In the genomic region with DNA sequence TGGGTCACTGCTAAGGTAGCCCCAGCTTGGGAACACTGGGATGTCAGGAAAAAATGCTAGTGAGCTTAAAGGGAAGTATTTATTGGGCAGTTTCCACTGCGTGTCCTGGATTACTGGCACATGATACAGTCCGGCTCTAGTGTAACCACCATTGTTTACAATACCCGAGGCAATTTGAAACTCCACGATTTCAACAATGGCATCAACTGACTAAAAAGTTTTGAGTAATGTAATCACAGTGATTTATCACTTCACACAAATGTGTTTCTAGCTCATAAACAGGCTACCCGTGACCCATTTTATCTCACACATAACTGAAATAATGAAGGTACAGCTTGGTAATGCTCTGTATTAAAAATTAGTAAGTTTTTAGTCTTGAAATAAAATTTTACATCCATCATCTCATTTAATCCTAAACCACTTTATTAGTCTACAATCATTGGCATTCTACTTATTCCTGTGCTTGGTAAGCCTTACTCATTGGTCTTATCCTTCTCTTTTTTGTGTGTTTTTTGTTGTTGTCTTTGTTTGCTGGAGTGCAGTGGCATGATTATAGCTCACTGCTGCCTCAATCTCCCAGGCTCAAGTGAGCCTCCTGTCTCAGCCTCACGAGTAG, we compare ENCODE assay signal across 19 cellular contexts. TPM values are rescaled to one million over a fixed set of nuclear protein-coding genes. Genes with fewer than 3 reads are reported as not detected.
DNase-seq lines count a peak whose midpoint lies in the region; FAIRE-seq and TF ChIP-seq lines count a peak whose summit lies in the region.
"Had no signal": no experiment of that assay in that cellular context is flagged by ENCODE, and none has a peak within 500 bp of the region (broad histone marks: within the 10 kb centered on the region; RNA-seq: fewer than 3 reads in every experiment).

No MANE protein-coding gene starts in this region.

- H3K4me1 Mint-ChIP-seq in astrocyte (ENCODE audit: low read depth, unreplicated experiment), result peaks cover 26% of the 10 kb centered on the region

- in situ Hi-C loops in ACHN (cut with HindIII; ENCODE audit: low pct_ligation_motif_present, low pct_unique_long_range_greater_than_20kb, low sequenced_read_pairs), result no loop called here

- no peak for TF ChIP-seq CTCF in C4-2B (conservative IDR thresholded peaks at IDR 0.05)
- no peak for TF ChIP-seq CTCF in astrocyte (IDR thresholded peaks at IDR 0.05; ENCODE audit: insufficient read depth, low read depth, low read length)
- no peak for TF ChIP-seq CTCF in hepatocyte (IDR thresholded peaks at IDR 0.05; ENCODE audit: poor library complexity)

- H3K4me1 ChIP-seq in astrocyte (ENCODE audit: insufficient read depth, low read length) (no peaks in the 10 kb centered on the region), hepatocyte (ENCODE audit: insufficient read depth) (no peaks in the 10 kb centered on the region)

- no peak overlapping the region for H3K4me2 ChIP-seq in astrocyte (ENCODE audit: low read length)
- peak overlapping the region; percentile 47 for H3K4me2 ChIP-seq in hepatocyte

- H3K9me3 Mint-ChIP-seq in astrocyte (ENCODE audit: unreplicated experiment), result no peaks in the 10 kb centered on the region
- H3K9me3 Mint-ChIP-seq: stimulated activated naive CD8-positive, alpha-beta T cell treated with anti-CD3 and anti-CD28 coated beads, Interleukin-15, amount 100 ng/mL, for 72 hours; T-cell had no signal

- H3K36me3 Mint-ChIP-seq in astrocyte (ENCODE audit: low read depth, unreplicated experiment), result peaks cover 30% of the 10 kb centered on the region

- H2AFZ ChIP-seq in astrocyte (ENCODE audit: low read depth, low read length), result no peak overlapping the region
- no peak overlapping the region for H2AFZ ChIP-seq in hepatocyte
- H2AFZ ChIP-seq: GM23248 had no signal

- H3K4me3 ChIP-seq in astrocyte (ENCODE audit: insufficient read depth, low read depth, low read length) (no peak overlapping the region), hepatocyte (no peak overlapping the region)
- H3K4me3 ChIP-seq: GM23248 had no signal

- no peaks in the 10 kb centered on the region for H3K27me3 Mint-ChIP-seq in astrocyte (ENCODE audit: low read depth, unreplicated experiment)
- H3K27me3 Mint-ChIP-seq: activated naive CD8-positive, alpha-beta T cell; stimulated activated naive CD8-positive, alpha-beta T cell treated with anti-CD3 and anti-CD28 coated beads, Interleukin-15, amount 100 ng/mL, for 72 hours; T-cell had no signal

- H3K4me3 Mint-ChIP-seq in astrocyte (ENCODE audit: unreplicated experiment), result no peak overlapping the region
- H3K4me3 Mint-ChIP-seq: activated naive CD8-positive, alpha-beta T cell; stimulated activated naive CD8-positive, alpha-beta T cell treated with anti-CD3 and anti-CD28 coated beads, Interleukin-15, amount 100 ng/mL, for 72 hours; T-cell had no signal

- H3K9me2 ChIP-seq in hepatocyte (replicated peaks; ENCODE audit: insufficient read depth), result no peaks in the 10 kb centered on the region

- H3K36me3 ChIP-seq in astrocyte (ENCODE audit: insufficient read depth, low read length) (peaks cover 27% of the 10 kb centered on the region), hepatocyte (replicated peaks; ENCODE audit: insufficient read depth, low read depth) (no peaks in the 10 kb centered on the region)

- H3K9me3 ChIP-seq in astrocyte (ENCODE audit: insufficient read depth, low read depth, low read length), result no peaks in the 10 kb centered on the region
- no peaks in the 10 kb centered on the region for H3K9me3 ChIP-seq in hepatocyte (ENCODE audit: low read depth)

- H3K27ac ChIP-seq in C4-2B (peak overlapping the region; percentile 42; the same call in 1 of the 2 replicates), astrocyte (ENCODE audit: low read depth, low read length) (no peak overlapping the region), hepatocyte (peak overlapping the region; percentile 36)
- H3K27ac ChIP-seq: GM23248 had no signal

- FAIRE-seq in astrocyte (lab: Jason Lieb, UNC), result no peak
- FAIRE-seq: bronchial epithelial cell had no signal

- no peak overlapping the region for H3K27ac Mint-ChIP-seq in astrocyte (ENCODE audit: unreplicated experiment)
- H3K27ac Mint-ChIP-seq: activated naive CD8-positive, alpha-beta T cell; stimulated activated naive CD8-positive, alpha-beta T cell treated with anti-CD3 and anti-CD28 coated beads, Interleukin-15, amount 100 ng/mL, for 72 hours; T-cell had no signal

- WGBS in hepatocyte (ENCODE audit: low lambda C conversion rate, missing lambda C conversion rate), result 50% methylated on average over 6 of the region's 6 CpGs

- peaks cover 93% of the 10 kb centered on the region for H3K79me2 ChIP-seq in astrocyte (ENCODE audit: insufficient read depth, low read length)
- peaks cover 74% of the 10 kb centered on the region for H3K79me2 ChIP-seq in hepatocyte

- DNase-seq in LHCN-M2 (ENCODE audit: low read depth) (peak; percentile 64), astrocyte (ENCODE audit: low read depth) (peak; percentile 53), hepatocyte (ENCODE audit: low spot score) (no peak), ACHN (no peak), HuH-7 (ENCODE audit: low spot score) (no peak), kidney glomerular epithelial cell (lab: John Stamatoyannopoulos, UW) (no peak)
- no peak for DNase-seq in activated CD4-positive, CD25-positive, alpha-beta regulatory T cell (lab: John Stamatoyannopoulos, UW)
- DNase-seq: activated T-cell treated with anti-CD3 and anti-CD28 coated beads, Interleukin-2, amount 50 U/mL, for 1 hour; effector memory CD4-positive, alpha-beta T cell; GDM1; GM23248; KBM-7; NCI-H1436; right cardiac atrium; stimulated activated naive CD8-positive, alpha-beta T cell treated with anti-CD3 and anti-CD28 coated beads, Interleukin-15, amount 100 ng/mL, for 72 hours; T-cell had no signal

- H3K9ac ChIP-seq in astrocyte (ENCODE audit: low read length), result no peak overlapping the region
- H3K9ac ChIP-seq: GM23248 had no signal

- no peaks in the 10 kb centered on the region for H3K27me3 ChIP-seq in astrocyte (ENCODE audit: insufficient read depth, low read length)
- H3K27me3 ChIP-seq in hepatocyte, result no peaks in the 10 kb centered on the region

- H4K20me1 ChIP-seq in astrocyte (ENCODE audit: insufficient read depth, low read length) (peaks cover 76% of the 10 kb centered on the region), hepatocyte (ENCODE audit: insufficient read depth, poor library complexity, severe bottlenecking) (no peaks in the 10 kb centered on the region)

RNA-seq across cellular contexts. Expression of a gene that starts 7.6 kb away (rescaled TPM):
- total RNA-seq in LHCN-M2 (2014; rRNA removed) (41.7 and 53.6 TPM in 2 replicates), astrocyte (89.1 and 89.6 TPM in 2 replicates), hepatocyte (21.4 and 24.0 TPM in 2 replicates)
- polyA plus RNA-seq in LHCN-M2 (2012), result 26.5 TPM
- 17.9 and 18.8 TPM in 2 replicates for polyA plus RNA-seq in hepatocyte

Comparison
In these comparisons a context has a peak if more than half of its experiments do, and no peak if none do; other contexts are left out.
1. DNase-seq: peak in LHCN-M2 (single experiment) and astrocyte (single experiment); none in hepatocyte (single experiment), ACHN (single experiment), HuH-7 (single experiment), activated CD4-positive, CD25-positive, alpha-beta regulatory T cell (0 of 4) and kidney glomerular epithelial cell (single experiment).